Comparison of ENCODE assay signal across 11 cellular contexts in genomic region chrX:115592997-115593734, GRCh38. TPM values are rescaled to one million over a fixed set of nuclear protein-coding genes. Genes with fewer than 3 reads are reported as not detected.
A peak's percentile ranks its signal among the peaks of the same experiment; 100 is the strongest.
DNase-seq lines count a peak whose midpoint lies in the region; ATAC-seq and TF ChIP-seq lines count a peak whose summit lies in the region.
"Had no signal": no experiment of that assay in that cellular context is flagged by ENCODE, and none has a peak within 500 bp of the region (broad histone marks: within the 10 kb centered on the region; RNA-seq: fewer than 3 reads in every experiment).

No MANE protein-coding gene starts in this region.

- H3K9me3 ChIP-seq in A673 (ENCODE audit: low read depth, low read length, poor library complexity, severe bottlenecking) (no peaks in the 10 kb centered on the region), PC-3 (ENCODE audit: low read length) (no peaks in the 10 kb centered on the region), esophagus muscularis mucosa (no peaks in the 10 kb centered on the region)
- H3K9me3 ChIP-seq: transverse colon had no signal

- peak overlapping the region; percentile 64 for H3K4me3 Mint-ChIP-seq in mesothelial cell of epicardium

- intact Hi-C loops in A673 (cut with micrococcal nuclease; ENCODE audit: unreplicated experiment) (no loop called here), PC-3 (cut with micrococcal nuclease) (loop anchor here (2.0 kb wide), 2 partner anchors 24 to 40 kb away; no protein-coding TSS in a partner anchor), esophagus muscularis mucosa (cut with DNase I) (no loop called here)

- peaks cover 10% of the 10 kb centered on the region for H3K36me3 Mint-ChIP-seq in mesothelial cell of epicardium

- no TSS peak for BruUV-seq in A673 (replicated peaks; lab: Mats Ljungman, UMichigan)
- BruUV-seq in PC-3 (replicated peaks; lab: Mats Ljungman, UMichigan): TSS peak; percentile 55

- H3K9me2 ChIP-seq in PC-3 (replicated peaks; ENCODE audit: low read length): no peaks in the 10 kb centered on the region

- H3K9me3 Mint-ChIP-seq in mesothelial cell of epicardium: no peaks in the 10 kb centered on the region

- H3K27me3 ChIP-seq in A673 (replicated peaks; ENCODE audit: insufficient read depth, low read depth, low read length, poor library complexity): peaks cover 54% of the 10 kb centered on the region
- H3K27me3 ChIP-seq in PC-3 (ENCODE audit: low read length): no peaks in the 10 kb centered on the region
- H3K27me3 ChIP-seq in esophagus muscularis mucosa: no peaks in the 10 kb centered on the region
- H3K27me3 ChIP-seq: transverse colon had no signal

- POLR2A ChIA-PET in A673 (lab: Charles Lee; ENCODE audit: low non-redundant PET): no interaction called here
- POLR2A ChIA-PET in PC-3 (lab: Charles Lee; ENCODE audit: unreplicated experiment): interaction anchor here (0.5 kb wide), 1 partner anchor 26 kb away, joined by 12 read pairs; no protein-coding TSS in a partner anchor

- TF ChIP-seq EP300 in esophagus muscularis mucosa (IDR thresholded peaks at IDR 0.05): no peak

- 24% methylated on average over 8 of the region's 8 CpGs for WGBS in esophagus muscularis mucosa

- ATAC-seq in PC-3 (peak; percentile 7; the same call in 1 of the 2 replicates), HG03378 (IDR thresholded peaks at IDR 0.05; ENCODE audit: unreplicated experiment) (no peak)

- H3K79me2 ChIP-seq in PC-3 (ENCODE audit: low read length): peaks cover 94% of the 10 kb centered on the region

- TF ChIP-seq POLR2A in esophagus muscularis mucosa (IDR thresholded peaks at IDR 0.05; ENCODE audit: low read depth): no peak

- no peaks in the 10 kb centered on the region for H3K27me3 Mint-ChIP-seq in mesothelial cell of epicardium (ENCODE audit: low read depth)

- H3K4me2 ChIP-seq in PC-3 (ENCODE audit: low read length): peak overlapping the region; percentile 80

- TF ChIP-seq CTCF in A673 (conservative IDR thresholded peaks at IDR 0.05; ENCODE audit: low read depth, low read length): no peak
- TF ChIP-seq CTCF in PC-3 (conservative IDR thresholded peaks at IDR 0.05; ENCODE audit: low read depth, low read length): no peak
- TF ChIP-seq CTCF in esophagus muscularis mucosa (IDR thresholded peaks at IDR 0.05): no peak
- no peak for TF ChIP-seq CTCF in mesothelial cell of epicardium (IDR thresholded peaks at IDR 0.05; ENCODE audit: unreplicated experiment)

- peak; percentile 43 for DNase-seq in A673 (ENCODE audit: low spot score)
- DNase-seq in PC-3: peak; percentile 63
- no peak for DNase-seq in esophagus muscularis mucosa (ENCODE audit: extremely low spot score)
- DNase-seq in mesothelial cell of epicardium (ENCODE audit: low spot score in 2 of 2, unreplicated experiment in 2 of 2): no peak
- DNase-seq in NCI-H1694 treated with DMSO at 0.1 percent for 48 hours (lab: John Stamatoyannopoulos, UW): no peak
- no peak for DNase-seq in stimulated activated naive CD4-positive, alpha-beta T cell treated with Interleukin-2 at 50 U/mL for 16 hours (lab: John Stamatoyannopoulos, UW)
- no peak for DNase-seq in LoVo (ENCODE audit: low spot score)
- DNase-seq: NCI-H446 treated with DMSO at 0.1 percent for 48 hours; stimulated activated CD4-positive, alpha-beta T cell treated with anti-CD3 and anti-CD28 coated beads, Interleukin-2, amount 100 ng/mL, for 24 hours; transverse colon had no signal

- H4K20me1 ChIP-seq in PC-3 (ENCODE audit: low read length): no peaks in the 10 kb centered on the region

- H3K4me1 Mint-ChIP-seq in mesothelial cell of epicardium: peaks cover 74% of the 10 kb centered on the region

- CTCF ChIA-PET in A673 (lab: Charles Lee) (no interaction called here), PC-3 (lab: Charles Lee) (interaction anchor here (0.9 kb wide), 1 partner anchor 49 kb away, joined by 3 read pairs; no protein-coding TSS in a partner anchor)

- H3K4me3 ChIP-seq in A673 (ENCODE audit: low read depth, low read length, poor library complexity, severe bottlenecking) (peak overlapping the region; percentile 12), PC-3 (ENCODE audit: low read length) (peak overlapping the region; percentile 57), esophagus muscularis mucosa (peak overlapping the region; percentile 9 to 22 (median 12))
- H3K4me3 ChIP-seq: transverse colon had no signal

- H3K4me1 ChIP-seq in A673 (ENCODE audit: insufficient read depth, low read length, poor library complexity, severe bottlenecking): no peaks in the 10 kb centered on the region
- peaks cover 67% of the 10 kb centered on the region for H3K4me1 ChIP-seq in PC-3 (ENCODE audit: insufficient read depth, low read length)
- H3K4me1 ChIP-seq in esophagus muscularis mucosa: peaks cover 4 to 50% (median 31%) of the 10 kb centered on the region in 4 donors
- H3K4me1 ChIP-seq: transverse colon had no signal

- H3K36me3 ChIP-seq in A673 (ENCODE audit: insufficient read depth, low read length, poor library complexity, severe bottlenecking): no peaks in the 10 kb centered on the region
- peaks cover 10% of the 10 kb centered on the region; the same call in 1 of the 2 replicates for H3K36me3 ChIP-seq in PC-3 (ENCODE audit: low read depth, low read length)
- no peaks in the 10 kb centered on the region for H3K36me3 ChIP-seq in esophagus muscularis mucosa
- H3K36me3 ChIP-seq: transverse colon had no signal

- H3K27ac ChIP-seq in A673 (ENCODE audit: low read depth, low read length, poor library complexity, severe bottlenecking) (peak overlapping the region; percentile 28), PC-3 (ENCODE audit: low read length) (peak overlapping the region; percentile 98), esophagus muscularis mucosa (replicated peaks in 1 of 4) (peak overlapping the region in 3 of 4 donors; percentile 45 to 59 (median 53))

- H2AFZ ChIP-seq in PC-3 (ENCODE audit: low read length): no peak overlapping the region

- H3K27ac Mint-ChIP-seq in mesothelial cell of epicardium: peak overlapping the region; percentile 95

- peak overlapping the region; percentile 83 for H3K9ac ChIP-seq in PC-3 (ENCODE audit: low read length)

- no peaks in the 10 kb centered on the region for H3F3A ChIP-seq in PC-3 (ENCODE audit: low read length, unreplicated experiment)

RNA-seq across cellular contexts. Expression of gene PLS3, which starts 32.2 kb away (rescaled TPM):
- total RNA-seq in A673 (2021) (75.7 and 88.2 TPM in 2 replicates), PC-3 (2014; rRNA removed) (248 and 267 TPM in 2 replicates), esophagus muscularis mucosa (10 to 100 TPM; 76.8 to 84.0 (median 80.8) TPM), mesothelial cell of epicardium (417 to 443 TPM (median 428 TPM) in 3 replicates)

Comparison
In these comparisons a context has a peak if more than half of its experiments do, and no peak if none do; other contexts are left out.
1. DNase-seq: peak in A673 (single experiment) and PC-3 (single experiment); none in esophagus muscularis mucosa (single experiment), mesothelial cell of epicardium (0 of 2), NCI-H1694 treated with DMSO at 0.1 percent for 48 hours (single experiment), stimulated activated naive CD4-positive, alpha-beta T cell treated with Interleukin-2 at 50 U/mL for 16 hours (single experiment) and LoVo (single experiment).
2. H3K27ac ChIP-seq: peak in every context shown above with its lines; median percentile 98 in PC-3; 53 in esophagus muscularis mucosa; 28 in A673.
3. Peak in every context shown above with its lines, with median percentiles within 50 percentile points of each other: H3K4me3 ChIP-seq.